ENCODE assay signal across 25 cellular contexts in the genomic region with DNA sequence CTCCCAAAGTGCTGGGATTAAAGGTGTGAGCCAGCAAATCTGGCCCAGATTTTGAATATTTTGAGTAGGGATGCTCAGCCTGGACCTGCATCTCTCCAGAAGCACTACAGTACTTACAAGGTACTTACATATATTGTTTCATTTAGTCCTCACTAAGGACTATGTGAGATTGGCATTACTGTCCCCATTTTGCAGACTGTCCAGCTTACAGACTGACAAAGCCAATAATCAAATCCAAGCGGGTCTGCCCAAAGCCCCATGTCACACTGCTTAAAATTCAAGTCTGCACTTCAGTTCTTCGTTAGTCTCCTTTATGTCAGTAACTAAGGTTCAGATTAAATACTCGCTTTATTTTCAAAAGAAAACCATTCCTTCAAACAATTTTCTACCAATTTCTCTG.
"Had no signal": no experiment of that assay in that cellular context is flagged by ENCODE, and none has a peak within 500 bp of the region (broad histone marks: within the 10 kb centered on the region; RNA-seq: fewer than 3 reads in every experiment).

No MANE protein-coding gene starts in this region.

- H3K27ac Mint-ChIP-seq: nephron; neural progenitor cell; progenitor cell of endocrine pancreas; stimulated activated naive CD8-positive, alpha-beta T cell treated with anti-CD3 and anti-CD28 coated beads, Interleukin-15, amount 100 ng/mL, for 72 hours had no signal

- H3K4me2 ChIP-seq: hepatocyte, neural progenitor cell had no signal

- H3K36me3 ChIP-seq: gastrocnemius medialis, heart left ventricle, left lung, right lobe of liver, suprapubic skin, transverse colon, upper lobe of right lung, uterus had no signal

- H3K27me3 ChIP-seq: dorsolateral prefrontal cortex, gastrocnemius medialis, heart left ventricle, hepatocyte, left lung, neural progenitor cell, right lobe of liver, suprapubic skin, transverse colon, upper lobe of right lung, uterus had no signal

- DNase-seq: dorsolateral prefrontal cortex; effector CD4-positive, alpha-beta T cell; foreskin fibroblast; gastrocnemius medialis; heart left ventricle; kidney; left lung; mesenchymal stem cell; midbrain; naive thymus-derived CD4-positive, alpha-beta T cell; right lobe of liver; small intestine; stimulated activated CD4-positive, alpha-beta T cell treated with anti-CD3 and anti-CD28 coated beads, Interleukin-15, amount 100 ng/mL, for 24 hours; stimulated activated CD4-positive, alpha-beta T cell treated with anti-CD3 and anti-CD28 coated beads, Interleukin-2, amount 100 ng/mL, for 48 hours; stimulated activated naive CD4-positive, alpha-beta T cell; stimulated activated naive CD8-positive, alpha-beta T cell treated with anti-CD3 and anti-CD28 coated beads, Interleukin-15, amount 100 ng/mL, for 72 hours; transverse colon; upper lobe of right lung; uterus had no signal

- H3K27me3 Mint-ChIP-seq: naive thymus-derived CD4-positive, alpha-beta T cell; progenitor cell of endocrine pancreas; stimulated activated naive CD8-positive, alpha-beta T cell treated with anti-CD3 and anti-CD28 coated beads, Interleukin-15, amount 100 ng/mL, for 72 hours had no signal

- H3K4me1 ChIP-seq: parathyroid adenoma, right lobe of liver, uterus had no signal

- H3K27ac ChIP-seq: dorsolateral prefrontal cortex, gastrocnemius medialis, heart left ventricle, hepatocyte, left lung, neural progenitor cell, parathyroid adenoma, right lobe of liver, suprapubic skin, transverse colon, upper lobe of right lung, uterus had no signal

- H3K9me3 ChIP-seq: gastrocnemius medialis, heart left ventricle, left lung, right lobe of liver, suprapubic skin, transverse colon, upper lobe of right lung, uterus had no signal

- H2AFZ ChIP-seq: hepatocyte, neural progenitor cell, parathyroid adenoma had no signal

- H3K4me3 ChIP-seq: dorsolateral prefrontal cortex, gastrocnemius medialis, heart left ventricle, hepatocyte, left lung, neural progenitor cell, right lobe of liver, suprapubic skin, transverse colon, upper lobe of right lung, uterus had no signal

- ATAC-seq: gastrocnemius medialis; heart left ventricle; left lung; naive thymus-derived CD4-positive, alpha-beta T cell; right lobe of liver; stimulated activated naive CD8-positive, alpha-beta T cell treated with anti-CD3 and anti-CD28 coated beads, Interleukin-15, amount 100 ng/mL, for 72 hours; upper lobe of right lung had no signal

- H3K9ac ChIP-seq: neural progenitor cell, parathyroid adenoma had no signal

- H3K4me3 Mint-ChIP-seq: naive thymus-derived CD4-positive, alpha-beta T cell; nephron; neural progenitor cell had no signal

- H3K9me3 Mint-ChIP-seq: naive thymus-derived CD4-positive, alpha-beta T cell; nephron; neural progenitor cell; stimulated activated naive CD8-positive, alpha-beta T cell treated with anti-CD3 and anti-CD28 coated beads, Interleukin-15, amount 100 ng/mL, for 72 hours had no signal
